22 cellular contexts compared by ENCODE assay signal in the genomic region with DNA sequence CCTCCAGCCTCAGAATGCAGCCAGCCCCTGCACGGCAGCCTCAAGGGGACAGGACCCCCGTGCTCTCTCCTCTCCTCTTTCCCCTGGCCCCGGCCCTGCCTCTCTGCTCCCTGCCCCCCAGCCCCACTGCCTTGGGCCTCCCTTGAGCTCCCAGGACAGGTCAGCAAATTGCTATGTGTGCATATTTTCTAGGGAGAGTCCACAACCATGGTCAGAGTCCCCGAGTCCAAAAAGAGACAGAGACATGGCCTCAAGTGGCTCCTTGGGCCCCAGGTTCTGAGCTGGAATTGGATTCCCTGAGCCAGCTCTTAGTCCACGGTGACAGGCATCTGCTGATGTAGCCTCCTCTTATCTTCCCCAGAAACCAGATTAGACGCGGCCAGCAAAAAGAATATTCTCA. TPM values are rescaled to one million over a fixed set of nuclear protein-coding genes. Genes with fewer than 3 reads are reported as not detected.
"Had no signal": no experiment of that assay in that cellular context is flagged by ENCODE, and none has a peak within 500 bp of the region (broad histone marks: within the 10 kb centered on the region; RNA-seq: fewer than 3 reads in every experiment).

No MANE protein-coding gene starts in this region.

- H3K4me3 ChIP-seq: esophagus muscularis mucosa, gastrocnemius medialis, left lung, lower lobe of right lung, psoas muscle, sigmoid colon, skin epidermis had no signal

- FAIRE-seq: keratinocyte had no signal

- H3K9me3 ChIP-seq: esophagus muscularis mucosa, gastrocnemius medialis, left lung, lower lobe of right lung, psoas muscle, sigmoid colon had no signal

- DNase-seq: effector memory CD8-positive, alpha-beta T cell; gastrocnemius medialis; immature natural killer cell; left lung; lower lobe of right lung; natural killer cell; psoas muscle; retina; sigmoid colon; stimulated activated CD4-positive, alpha-beta T cell treated with anti-CD3 and anti-CD28 coated beads, Interleukin-2, amount 100 ng/mL, for 48 hours; stimulated activated naive CD4-positive, alpha-beta T cell treated with Interleukin-2 at 50 U/mL for 16 hours; trophoblast cell had no signal

- ATAC-seq: effector memory CD8-positive, alpha-beta T cell; gastrocnemius medialis; left lung; natural killer cell; psoas muscle had no signal

- H3K4me1 ChIP-seq: esophagus muscularis mucosa, gastrocnemius medialis, left lung, lower lobe of right lung, psoas muscle, sigmoid colon had no signal

- H3K36me3 ChIP-seq: esophagus muscularis mucosa, gastrocnemius medialis, left lung, lower lobe of right lung, sigmoid colon had no signal

- H3K27ac ChIP-seq: epithelial cell of prostate, esophagus muscularis mucosa, gastrocnemius medialis, left lung, lower lobe of right lung, psoas muscle, sigmoid colon, skin epidermis had no signal

RNA-seq across cellular contexts. Expression of a gene that starts 16.6 kb away (rescaled TPM):
- total RNA-seq: esophagus muscularis mucosa, fibroblast of villous mesenchyme, gastrocnemius medialis, mesothelial cell of epicardium, myocyte, neural crest cell, omental fat pad, psoas muscle, sigmoid colon, urinary bladder had no signal
- polyA plus RNA-seq: keratinocyte, sigmoid colon, urinary bladder had no signal
